25 cellular contexts compared by ENCODE assay signal in the genomic region with DNA sequence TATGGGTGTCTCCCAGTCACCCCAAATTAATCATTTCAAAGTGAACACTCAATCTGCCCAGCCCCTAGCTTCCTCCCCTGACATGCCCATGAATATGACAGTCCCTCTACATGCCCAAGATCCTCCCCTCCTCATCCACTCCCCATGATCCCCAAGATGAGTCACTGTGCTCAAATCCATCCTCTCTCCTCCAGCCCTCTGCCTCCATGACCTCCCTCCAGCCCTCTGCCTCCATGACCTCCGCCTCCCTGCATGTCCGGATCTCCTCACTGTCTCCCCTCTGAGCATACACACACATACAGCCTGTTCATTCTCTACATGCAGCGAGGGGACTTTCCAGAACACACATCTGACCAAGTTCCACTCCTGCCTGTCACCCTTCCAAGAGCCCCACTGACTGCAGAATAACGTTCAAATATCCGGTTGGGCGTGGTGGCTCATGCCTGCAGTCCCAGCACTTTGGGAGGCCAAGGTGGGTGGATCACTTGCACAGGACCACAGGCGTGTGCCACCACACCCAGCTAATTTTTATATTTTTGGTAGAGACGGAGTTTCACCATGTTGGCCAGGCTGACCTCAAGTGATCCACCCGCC.
"Had no signal": no experiment of that assay in that cellular context is flagged by ENCODE, and none has a peak within 500 bp of the region (broad histone marks: within the 10 kb centered on the region; RNA-seq: fewer than 3 reads in every experiment).

No MANE protein-coding gene starts in this region.

- H3K36me3 ChIP-seq: breast epithelium, esophagus squamous epithelium, left ventricle myocardium inferior, neutrophil, ovary, thoracic aorta, uterus had no signal

- H3K27me3 ChIP-seq: breast epithelium, ovary, uterus had no signal

- FAIRE-seq: colon, islet of Langerhans had no signal

- ATAC-seq: activated CD8-positive, alpha-beta T cell treated with anti-CD3 and anti-CD28 coated beads for 36 hours; activated naive CD8-positive, alpha-beta T cell treated with anti-CD3 and anti-CD28 coated beads, Interleukin-2, amount 50 U/mL, for 24 hours; mucosa of descending colon; sciatic nerve had no signal

- DNase-seq: activated CD4-positive, alpha-beta T cell treated with anti-CD3 and anti-CD28 coated beads, Interleukin-2, amount 10 ng/mL, durations not matched to agents 24 days and 14 days; activated CD4-positive, CD25-positive, alpha-beta regulatory T cell treated with anti-CD3 and anti-CD28 coated beads, Interleukin-2, amount 50 U/mL, for 72 hours; activated CD8-positive, alpha-beta T cell treated with anti-CD3 and anti-CD28 coated beads for 36 hours; activated naive CD8-positive, alpha-beta T cell treated with anti-CD3 and anti-CD28 coated beads, Interleukin-2, amount 50 U/mL, for 24 hours; activated T-cell treated with anti-CD3 and anti-CD28 coated beads, Interleukin-2, amount 50 U/mL, for 48 hours; amygdala; dermis blood vessel endothelial cell; effector CD4-positive, alpha-beta T cell; esophagus squamous epithelium; foreskin melanocyte; left ventricle myocardium inferior; mucosa of descending colon; ovary; stimulated activated CD4-positive, alpha-beta T cell treated with anti-CD3 and anti-CD28 coated beads, Interleukin-12 subunit alpha, Interleukin-12 subunit beta, amount 100 ng/mL, for 4 hours; stimulated activated CD4-positive, alpha-beta T cell treated with anti-CD3 and anti-CD28 coated beads, Interleukin-4, amount 100 ng/mL, for 1 hour; T1000; uterus had no signal

- H3K4me1 ChIP-seq: breast epithelium, left ventricle myocardium inferior, uterus had no signal

- H3K27ac ChIP-seq: breast epithelium, esophagus squamous epithelium, left ventricle myocardium inferior, neutrophil, ovary, skin epidermis, thoracic aorta, uterus had no signal

- H3K9me3 ChIP-seq: breast epithelium, esophagus squamous epithelium, left ventricle myocardium inferior, mucosa of descending colon, neutrophil, ovary, thoracic aorta, uterus had no signal

- H3K4me3 ChIP-seq: breast epithelium, esophagus squamous epithelium, left ventricle myocardium inferior, lung, mucosa of descending colon, ovary, skin epidermis, thoracic aorta, uterus had no signal
